ENCODE assay signal across 11 cellular contexts in the genomic region with DNA sequence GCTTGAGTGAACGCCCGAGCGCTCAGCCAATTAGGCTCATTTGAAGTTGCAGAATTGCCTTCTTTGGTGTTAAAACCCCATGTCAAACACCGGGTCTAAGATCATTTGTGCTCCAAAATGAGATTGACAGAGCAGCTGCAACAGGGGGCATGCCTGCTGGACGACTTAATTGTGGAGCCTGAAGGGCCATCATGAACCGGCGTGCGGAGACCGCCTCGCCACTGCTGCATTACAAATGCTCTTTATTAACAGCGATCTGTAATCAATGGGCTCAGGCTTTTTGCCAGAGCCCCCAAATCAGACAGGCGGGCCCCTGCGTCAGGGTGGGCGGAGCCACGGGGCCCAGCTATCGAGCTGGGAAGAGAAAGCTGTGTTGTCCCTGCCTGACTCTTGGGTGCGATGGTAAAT.
A peak's percentile ranks its signal among the peaks of the same experiment; 100 is the strongest.
DNase-seq lines count a peak whose midpoint lies in the region; ATAC-seq and TF ChIP-seq lines count a peak whose summit lies in the region.
"Had no signal": no experiment of that assay in that cellular context is flagged by ENCODE, and none has a peak within 500 bp of the region (broad histone marks: within the 10 kb centered on the region; RNA-seq: fewer than 3 reads in every experiment).

No MANE protein-coding gene starts in this region.

- no peaks in the 10 kb centered on the region for H3K36me3 ChIP-seq in heart left ventricle
- no peaks in the 10 kb centered on the region for H3K36me3 ChIP-seq in brain microvascular endothelial cell (replicated peaks)
- no peaks in the 10 kb centered on the region for H3K36me3 ChIP-seq in upper lobe of right lung

- no peak overlapping the region for H3K27ac Mint-ChIP-seq in activated CD4-positive, alpha-beta T cell treated with anti-CD3 and anti-CD28 coated beads for 36 hours
- H3K27ac Mint-ChIP-seq: activated T-helper 1 cell treated with anti-CD3 and anti-CD28 coated beads, Interleukin-12 subunit alpha, Interleukin-12 subunit beta, Interleukin-2, Interleukin-4 antibody, amounts not matched to agents 30 ng/mL and 10 ng/mL and 1 ng/mL, durations not matched to agents 14 hours and 24 hours and 36 hours; T-helper 1 cell treated with Interleukin-12 subunit alpha and Interleukin-12 subunit beta and Interleukin-4 antibody, amounts not matched to agents 30 μg/mL and 1 μg/mL, for 36 hours had no signal

- no peaks in the 10 kb centered on the region for H3K36me3 Mint-ChIP-seq in activated CD4-positive, alpha-beta T cell treated with anti-CD3 and anti-CD28 coated beads for 36 hours (ENCODE audit: low read depth)

- H3K27ac ChIP-seq in heart left ventricle (no peak overlapping the region), brain microvascular endothelial cell (no peak overlapping the region), upper lobe of right lung (no peak overlapping the region)

- intact Hi-C loops in heart left ventricle (cut with DNase I): no loop called here
- intact Hi-C loops in Right ventricle myocardium inferior (cut with DNase I): no loop called here
- intact Hi-C loops in upper lobe of right lung (cut with DNase I): no loop called here
- intact Hi-C loops in activated CD4-positive, alpha-beta T cell treated with anti-CD3 and anti-CD28 coated beads for 36 hours (cut with DNase I, micrococcal nuclease): no loop called here

- TF ChIP-seq CTCF in heart left ventricle (IDR thresholded peaks at IDR 0.05) (no peak), brain microvascular endothelial cell (IDR thresholded peaks at IDR 0.05; ENCODE audit: low read depth, low read length, missing control alignments) (no peak), upper lobe of right lung (IDR thresholded peaks at IDR 0.05) (no peak)

- H3K4me1 Mint-ChIP-seq in activated CD4-positive, alpha-beta T cell treated with anti-CD3 and anti-CD28 coated beads for 36 hours: no peaks in the 10 kb centered on the region

- H3K9me3 ChIP-seq in heart left ventricle: no peaks in the 10 kb centered on the region
- no peaks in the 10 kb centered on the region for H3K9me3 ChIP-seq in upper lobe of right lung

- H3K27me3 ChIP-seq in heart left ventricle (peaks cover 0 to 30% (median 0%) of the 10 kb centered on the region in 9 donors), brain microvascular endothelial cell (replicated peaks) (no peaks in the 10 kb centered on the region), upper lobe of right lung (peaks cover 5% of the 10 kb centered on the region)

- H3K4me3 Mint-ChIP-seq in activated CD4-positive, alpha-beta T cell treated with anti-CD3 and anti-CD28 coated beads for 36 hours: no peak overlapping the region
- H3K4me3 Mint-ChIP-seq: activated T-helper 1 cell treated with anti-CD3 and anti-CD28 coated beads, Interleukin-12 subunit alpha, Interleukin-12 subunit beta, Interleukin-2, Interleukin-4 antibody, amounts not matched to agents 30 ng/mL and 10 ng/mL and 1 ng/mL, durations not matched to agents 14 hours and 24 hours and 36 hours; T-helper 1 cell treated with Interleukin-12 subunit alpha and Interleukin-12 subunit beta and Interleukin-4 antibody, amounts not matched to agents 30 μg/mL and 1 μg/mL, for 36 hours had no signal

- POLR2A ChIA-PET in activated CD4-positive, alpha-beta T cell treated with anti-CD3 and anti-CD28 coated beads for 36 hours (lab: Charles Lee): no interaction called here

- no peak for DNase-seq in heart left ventricle
- DNase-seq in Right ventricle myocardium inferior (ENCODE audit: missing footprints): no peak
- no peak for DNase-seq in brain microvascular endothelial cell
- peak; percentile 35 for DNase-seq in left kidney (ENCODE audit: low read depth, low spot score)
- no peak for DNase-seq in upper lobe of right lung
- DNase-seq in activated CD4-positive, alpha-beta T cell treated with anti-CD3 and anti-CD28 coated beads for 36 hours: no peak
- no peak for DNase-seq in GDM1 (lab: John Stamatoyannopoulos, UW)
- DNase-seq: NCI-H2081 treated with DMSO at 0.1 percent for 48 hours had no signal

- no peak for TF ChIP-seq POLR2A in heart left ventricle (IDR thresholded peaks at IDR 0.05)

- H3K4me1 ChIP-seq in heart left ventricle (peaks cover 0 to 4% (median 0%) of the 10 kb centered on the region in 12 donors), upper lobe of right lung (no peaks in the 10 kb centered on the region)

- in situ Hi-C loops in brain microvascular endothelial cell (cut with HindIII; ENCODE audit: low pct_ligation_motif_present, low sequenced_read_pairs): no loop called here

- H3K4me3 ChIP-seq in heart left ventricle (peak overlapping the region in 8 of 12 donors; percentile 1 to 38 (median 21)), brain microvascular endothelial cell (ENCODE audit: low read depth, low read length) (peak overlapping the region; percentile 34), upper lobe of right lung (peak overlapping the region; percentile 23)

- CTCF ChIA-PET in activated CD4-positive, alpha-beta T cell treated with anti-CD3 and anti-CD28 coated beads for 36 hours (lab: Charles Lee): no interaction called here

- 6 to 15% (median 10%) methylated on average over 17 of the region's 17 CpGs for WGBS in heart left ventricle, 4 donors

- peaks cover 2% of the 10 kb centered on the region for H3K27me3 Mint-ChIP-seq in activated CD4-positive, alpha-beta T cell treated with anti-CD3 and anti-CD28 coated beads for 36 hours

- no peaks in the 10 kb centered on the region for H3K9me3 Mint-ChIP-seq in activated CD4-positive, alpha-beta T cell treated with anti-CD3 and anti-CD28 coated beads for 36 hours (ENCODE audit: low read depth)
- H3K9me3 Mint-ChIP-seq: activated T-helper 1 cell treated with anti-CD3 and anti-CD28 coated beads, Interleukin-12 subunit alpha, Interleukin-12 subunit beta, Interleukin-2, Interleukin-4 antibody, amounts not matched to agents 30 ng/mL and 10 ng/mL and 1 ng/mL, durations not matched to agents 14 hours and 24 hours and 36 hours; T-helper 1 cell treated with Interleukin-12 subunit alpha and Interleukin-12 subunit beta and Interleukin-4 antibody, amounts not matched to agents 30 μg/mL and 1 μg/mL, for 36 hours had no signal

- ATAC-seq in heart left ventricle: no peak
- no peak for ATAC-seq in Right ventricle myocardium inferior
- ATAC-seq in upper lobe of right lung: no peak
- no peak for ATAC-seq in activated CD4-positive, alpha-beta T cell treated with anti-CD3 and anti-CD28 coated beads for 36 hours
- no peak for ATAC-seq in GM18498 (IDR thresholded peaks at IDR 0.05; ENCODE audit: unreplicated experiment)
